Comparison of ENCODE assay signal across 27 cellular contexts in genomic region chr13:99477493-99477892, GRCh38.
"Had no signal": no experiment of that assay in that cellular context is flagged by ENCODE, and none has a peak within 500 bp of the region (broad histone marks: within the 10 kb centered on the region; RNA-seq: fewer than 3 reads in every experiment).

No MANE protein-coding gene starts in this region.

- ATAC-seq: activated CD8-positive, alpha-beta T cell treated with anti-CD3 and anti-CD28 coated beads, Interleukin-2, amount 10 ng/mL, durations not matched to agents 7 days and 5 days; activated T-cell treated with anti-CD3 and anti-CD28 coated beads, Interleukin-2, amount 50 U/mL, for 72 hours; effector memory CD8-positive, alpha-beta T cell; foreskin keratinocyte; heart left ventricle; left lung; pancreas; psoas muscle; stimulated activated effector memory CD8-positive, alpha-beta T cell treated with anti-CD3 and anti-CD28 coated beads, Interleukin-12 subunit alpha, Interleukin-12 subunit beta, amount 100 ng/mL, for 72 hours; stimulated activated naive CD8-positive, alpha-beta T cell treated with anti-CD3 and anti-CD28 coated beads, Interleukin-15, amount 100 ng/mL, for 72 hours had no signal

- DNase-seq: activated CD4-positive, alpha-beta T cell treated with anti-CD3 and anti-CD28 coated beads for 1 hour; activated CD8-positive, alpha-beta T cell treated with anti-CD3 and anti-CD28 coated beads, Interleukin-2, amount 10 ng/mL, durations not matched to agents 7 days and 5 days; activated naive CD4-positive, alpha-beta T cell treated with Interleukin-2 at 50 U/mL for 16 hours; activated naive CD8-positive, alpha-beta T cell treated with anti-CD3 and anti-CD28 coated beads, Interleukin-2, amount 10 ng/mL, durations not matched to agents 7 days and 5 days; activated T-cell treated with anti-CD3 and anti-CD28 coated beads for 4 hours; activated T-cell treated with anti-CD3 and anti-CD28 coated beads, Interleukin-2, amount 50 U/mL, for 72 hours; caudate nucleus; cortex of kidney; effector memory CD8-positive, alpha-beta T cell; foreskin keratinocyte; heart left ventricle; kidney glomerular epithelial cell; left lung; mesendoderm; nucleus accumbens; pancreas; psoas muscle; sigmoid colon; small intestine; stimulated activated CD4-positive, alpha-beta T cell treated with anti-CD3 and anti-CD28 coated beads, Interleukin-4, amount 100 ng/mL, for 24 hours; stimulated activated naive CD8-positive, alpha-beta T cell treated with anti-CD3 and anti-CD28 coated beads, Interleukin-15, amount 100 ng/mL, for 72 hours; substantia nigra; upper lobe of left lung had no signal

- H3K36me3 ChIP-seq: ascending aorta, heart left ventricle, left lung, pancreas, sigmoid colon, upper lobe of left lung, vagina had no signal

- H3K9me3 ChIP-seq: ascending aorta, heart left ventricle, left lung, pancreas, psoas muscle, sigmoid colon, upper lobe of left lung, vagina had no signal

- H3K27ac ChIP-seq: ascending aorta, foreskin keratinocyte, heart left ventricle, left lung, pancreas, psoas muscle, sigmoid colon, upper lobe of left lung, vagina had no signal

- H3K4me1 ChIP-seq: ascending aorta, heart left ventricle, pancreas, psoas muscle, sigmoid colon, upper lobe of left lung had no signal

- H3K27me3 ChIP-seq: ascending aorta, foreskin keratinocyte, heart left ventricle, left lung, pancreas, sigmoid colon, upper lobe of left lung, vagina had no signal

- H3K4me3 ChIP-seq: ascending aorta, heart left ventricle, left lung, lung, pancreas, psoas muscle, sigmoid colon, upper lobe of left lung, vagina had no signal
